Comparison of ENCODE assay signal across 27 cellular contexts in the genomic region with DNA sequence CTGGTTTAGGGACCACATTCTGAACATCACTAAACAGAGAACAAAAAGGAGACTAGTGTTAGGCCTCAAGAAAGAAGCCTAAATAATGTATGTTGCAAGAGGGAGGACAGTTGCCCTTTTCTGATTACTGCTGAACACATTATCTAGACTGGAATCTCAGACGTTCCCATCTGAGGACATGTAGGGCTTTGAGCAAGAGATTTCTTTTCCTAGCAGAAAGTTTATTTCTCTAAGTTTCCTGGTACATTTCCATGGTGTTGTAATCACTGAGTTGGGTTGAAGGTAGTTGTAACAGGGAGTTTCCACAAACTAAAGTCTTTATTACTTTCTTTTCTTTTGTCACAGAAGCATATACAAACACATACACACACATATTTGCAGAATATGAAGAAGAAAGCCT.
"Had no signal": no experiment of that assay in that cellular context is flagged by ENCODE, and none has a peak within 500 bp of the region (broad histone marks: within the 10 kb centered on the region; RNA-seq: fewer than 3 reads in every experiment).

No MANE protein-coding gene starts in this region.

- H3K36me3 ChIP-seq: colonic mucosa, neural progenitor cell, prostate gland had no signal

- H3K27ac ChIP-seq: colonic mucosa, epithelial cell of prostate, gastrocnemius medialis, left lung, neural progenitor cell, prostate gland, right atrium auricular region, spleen, testis, tibial artery had no signal

- H3K4me1 Mint-ChIP-seq: endodermal cell; nephron; neural progenitor cell; stimulated activated memory B cell treated with anti-CD40 and anti-IgM and Interleukin-4, amounts not matched to agents 10 μg/mL and 1 μg/mL and 100 μg/mL, for 72 hours had no signal

- H3K27me3 Mint-ChIP-seq: dendritic cell treated with granulocyte-macrophage colony-stimulating factor and Interleukin-4, amounts not matched to agents 40 ng/mL and 50 ng/mL, for 4 days; naive thymus-derived CD4-positive, alpha-beta T cell; stimulated activated memory B cell treated with anti-CD40 and anti-IgM and Interleukin-4, amounts not matched to agents 10 μg/mL and 1 μg/mL and 100 μg/mL, for 72 hours; type B pancreatic cell had no signal

- H3K4me3 ChIP-seq: colonic mucosa, gastrocnemius medialis, left lung, neural progenitor cell, prostate gland, right atrium auricular region, spleen, testis, tibial artery had no signal

- H3K9ac ChIP-seq: neural progenitor cell had no signal

- H3K9me3 Mint-ChIP-seq: dendritic cell treated with granulocyte-macrophage colony-stimulating factor and Interleukin-4, amounts not matched to agents 40 ng/mL and 50 ng/mL, for 4 days; endodermal cell; naive thymus-derived CD4-positive, alpha-beta T cell; nephron; neural progenitor cell; stimulated activated memory B cell treated with anti-CD40 and anti-IgM and Interleukin-4, amounts not matched to agents 10 μg/mL and 1 μg/mL and 100 μg/mL, for 72 hours; type B pancreatic cell had no signal

- H3K4me1 ChIP-seq: colonic mucosa, gastrocnemius medialis, left lung, neural progenitor cell, prostate gland, right atrium auricular region, spleen, testis, tibial artery had no signal

- H3K9me3 ChIP-seq: colonic mucosa, gastrocnemius medialis, left lung, prostate gland, right atrium auricular region, spleen, testis, tibial artery had no signal

- H3K27me3 ChIP-seq: colonic mucosa, gastrocnemius medialis, left lung, neural progenitor cell, right atrium auricular region, spleen, testis, tibial artery had no signal

- H3K27ac Mint-ChIP-seq: dendritic cell treated with granulocyte-macrophage colony-stimulating factor and Interleukin-4, amounts not matched to agents 40 ng/mL and 50 ng/mL, for 4 days; endodermal cell; nephron; neural progenitor cell; stimulated activated memory B cell treated with anti-CD40 and anti-IgM and Interleukin-4, amounts not matched to agents 10 μg/mL and 1 μg/mL and 100 μg/mL, for 72 hours; type B pancreatic cell had no signal

- DNase-seq: colonic mucosa; effector CD8-positive, alpha-beta T cell; endodermal cell; gastrocnemius medialis; head of caudate nucleus; left cardiac atrium; left lung; mesendoderm; midbrain; naive thymus-derived CD4-positive, alpha-beta T cell; nucleus accumbens; spleen; stimulated activated CD4-positive, alpha-beta T cell treated with anti-CD3 and anti-CD28 coated beads, Interleukin-4, amount 100 ng/mL, for 4 hours; stimulated activated naive CD8-positive, alpha-beta T cell treated with anti-CD3 and anti-CD28 coated beads, Interleukin-15, Interleukin-2, amounts not matched to agents 100 U/mL and 50 U/mL, for 24 hours; substantia nigra; testis; tibial artery had no signal

- H3K4me3 Mint-ChIP-seq: dendritic cell treated with granulocyte-macrophage colony-stimulating factor and Interleukin-4, amounts not matched to agents 40 ng/mL and 50 ng/mL, for 4 days; endodermal cell; naive thymus-derived CD4-positive, alpha-beta T cell; nephron; neural progenitor cell; stimulated activated memory B cell treated with anti-CD40 and anti-IgM and Interleukin-4, amounts not matched to agents 10 μg/mL and 1 μg/mL and 100 μg/mL, for 72 hours; type B pancreatic cell had no signal

- H2AFZ ChIP-seq: neural progenitor cell had no signal

- H3K4me2 ChIP-seq: neural progenitor cell had no signal

- ATAC-seq: esophagus mucosa; gastrocnemius medialis; left cardiac atrium; left lung; naive thymus-derived CD4-positive, alpha-beta T cell; sciatic nerve; stimulated activated memory B cell treated with anti-CD40 and anti-IgM and Interleukin-4, amounts not matched to agents 10 μg/mL and 1 μg/mL and 100 μg/mL, for 72 hours; stimulated activated naive CD8-positive, alpha-beta T cell treated with anti-CD3 and anti-CD28 coated beads, Interleukin-15, Interleukin-2, amounts not matched to agents 100 U/mL and 50 U/mL, for 24 hours had no signal
